Comparison of ENCODE assay signal across 8 cellular contexts in the genomic region with DNA sequence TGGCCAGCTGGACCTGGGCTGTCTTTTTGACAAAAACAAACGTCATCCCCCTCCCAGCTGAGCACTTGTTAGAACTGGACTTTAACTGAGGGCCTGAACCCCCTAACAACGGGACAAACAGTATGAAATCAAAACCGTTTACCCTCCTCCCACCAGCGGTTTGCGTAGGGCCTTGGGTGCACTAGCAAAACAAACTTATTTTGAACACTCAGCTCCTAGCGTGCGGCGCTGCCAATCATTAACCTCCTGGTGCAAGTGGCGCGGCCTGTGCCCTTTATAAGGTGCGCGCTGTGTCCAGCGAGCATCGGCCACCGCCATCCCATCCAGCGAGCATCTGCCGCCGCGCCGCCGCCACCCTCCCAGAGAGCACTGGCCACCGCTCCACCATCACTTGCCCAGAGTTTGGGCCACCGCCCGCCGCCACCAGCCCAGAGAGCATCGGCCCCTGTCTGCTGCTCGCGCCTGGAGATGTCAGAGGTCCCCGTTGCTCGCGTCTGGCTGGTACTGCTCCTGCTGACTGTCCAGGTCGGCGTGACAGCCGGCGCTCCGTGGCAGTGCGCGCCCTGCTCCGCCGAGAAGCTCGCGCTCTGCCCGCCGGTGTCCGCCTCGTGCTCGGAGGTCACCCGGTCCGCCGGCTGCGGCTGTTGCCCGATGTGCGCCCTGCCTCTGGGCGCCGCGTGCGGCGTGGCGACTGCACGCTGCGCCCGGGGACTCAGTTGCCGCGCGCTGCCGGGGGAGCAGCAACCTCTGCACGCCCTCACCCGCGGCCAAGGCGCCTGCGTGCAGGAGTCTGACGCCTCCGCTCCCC. TPM values are rescaled to one million over a fixed set of nuclear protein-coding genes. Genes with fewer than 3 reads are reported as not detected.
DNase-seq lines count a peak whose midpoint lies in the region; ATAC-seq, FAIRE-seq and TF ChIP-seq lines count a peak whose summit lies in the region.

A gene (plus strand): TSS at position 304 of the 808 bp plus-strand sequence. CDS start 165 bp downstream, at position 469.

- intact Hi-C loops in endothelial cell of umbilical vein (cut with micrococcal nuclease): no loop called here

- ATAC-seq in GM19035 (IDR thresholded peaks at IDR 0.05; ENCODE audit: unreplicated experiment): no peak
- no peak for ATAC-seq in GM21423 (IDR thresholded peaks at IDR 0.05; ENCODE audit: unreplicated experiment)

- no peaks in the 10 kb centered on the region for H3K36me3 ChIP-seq in endothelial cell of umbilical vein (ENCODE audit: control insufficient read depth in 2 of 2, extremely low read depth in 1 of 2, insufficient read depth in 2 of 2, low read length in 2 of 2)

- BruUV-seq in endothelial cell of umbilical vein (replicated peaks; lab: Mats Ljungman, UMichigan): no TSS peak

- TF ChIP-seq CTCF in endothelial cell of umbilical vein (IDR thresholded peaks at IDR 0.05; ENCODE audit: extremely low read depth in 1 of 2, insufficient read depth in 1 of 2, low read depth in 1 of 2, low read length in 2 of 2): no peak

- H3K27ac ChIP-seq in endothelial cell of umbilical vein (ENCODE audit: insufficient read depth, low read depth, low read length): peak within 1 kb of the TSS; percentile 85

- CTCF ChIA-PET in endothelial cell of umbilical vein (lab: Charles Lee): interaction anchor here (1.0 to 6.1 kb wide), 6 partner anchors 11 to 1366 kb away, joined by 4 to 100 read pairs (median 6); a partner anchor contains a TSS

- no peaks in the 10 kb centered on the region for H3K9me3 ChIP-seq in endothelial cell of umbilical vein (replicated peaks; ENCODE audit: control insufficient read depth, insufficient read depth, low read length)

- dilution Hi-C loops in endothelial cell of umbilical vein (cut with MboI; ENCODE audit: extremely low pct_ligation_motif_present, low sequenced_read_pairs): no loop called here

- H2AFZ ChIP-seq in endothelial cell of umbilical vein (ENCODE audit: low read depth, low read length): peak within 1 kb of the TSS; percentile 94

- no peaks in the 10 kb centered on the region for H3K27me3 ChIP-seq in endothelial cell of umbilical vein (ENCODE audit: control insufficient read depth in 2 of 2, insufficient read depth in 2 of 2, low read length in 2 of 2)

- H3K4me1 ChIP-seq in endothelial cell of umbilical vein (ENCODE audit: control insufficient read depth, extremely low read depth, insufficient read depth, low read length): peaks cover 52% of the 10 kb centered on the region

- in situ Hi-C loops in G401 (cut with HindIII; ENCODE audit: low sequenced_read_pairs): no loop called here

- H4K20me1 ChIP-seq in endothelial cell of umbilical vein (replicated peaks; ENCODE audit: control insufficient read depth, extremely low read depth, insufficient read depth, low read length): no peaks in the 10 kb centered on the region

- DNase-seq in AG20443 (ENCODE audit: low spot score): peak; percentile 72
- DNase-seq in NCI-H146 (lab: John Stamatoyannopoulos, UW): peak; percentile 67
- peak; percentile 38 for DNase-seq in endothelial cell of umbilical vein (ENCODE audit: low read depth, low spot score)
- DNase-seq in myocyte (ENCODE audit: low read depth): peak; percentile 24
- no peak for DNase-seq in NCI-H1436 (lab: John Stamatoyannopoulos, UW)
- no peak for DNase-seq in G401 (ENCODE audit: low spot score)

- H3K79me2 ChIP-seq in endothelial cell of umbilical vein (ENCODE audit: control insufficient read depth, insufficient read depth, low read length): no peaks in the 10 kb centered on the region

- FAIRE-seq in endothelial cell of umbilical vein (lab: Jason Lieb, UNC): no peak

- H3K4me2 ChIP-seq in endothelial cell of umbilical vein (ENCODE audit: insufficient read depth, low read length): peak within 1 kb of the TSS; percentile 80

- H3K4me3 ChIP-seq in endothelial cell of umbilical vein (replicated peaks in 1 of 3; ENCODE audit: insufficient read depth in 1 of 3, low read depth in 1 of 3, low read length in 3 of 3): peak within 1 kb of the TSS in 2 of 3 experiments; percentile 14 to 43

- POLR2A ChIA-PET in endothelial cell of umbilical vein (lab: Charles Lee): no interaction called here

- peak within 1 kb of the TSS; percentile 59 for H3K9ac ChIP-seq in endothelial cell of umbilical vein (replicated peaks; ENCODE audit: extremely low read depth, insufficient read depth, low read length)

- H3K9me1 ChIP-seq in endothelial cell of umbilical vein (replicated peaks; ENCODE audit: control insufficient read depth, extremely low read depth, insufficient read depth, low read length): no peaks in the 10 kb centered on the region

- TF ChIP-seq POLR2A in endothelial cell of umbilical vein (IDR thresholded peaks at IDR 0.05; ENCODE audit: low read depth, low read length): no peak

TF ChIP-seq in endothelial cell of umbilical vein, 7 proteins besides CTCF, POLR2A, EP300 and RAD21:
- TF ChIP-seq FOS (IDR thresholded peaks at IDR 0.05; ENCODE audit: borderline replicate concordance, insufficient read depth, low read length) (no peak), POLR2AphosphoS5 (IDR thresholded peaks at IDR 0.05; ENCODE audit: insufficient read depth, low read depth, low read length) (no peak), GATA2 (IDR thresholded peaks at IDR 0.05; ENCODE audit: insufficient read depth, insufficient read length, low read depth, low read length) (no peak), MYC (IDR thresholded peaks at IDR 0.05; ENCODE audit: low read depth, low read length) (no peak), JUN (IDR thresholded peaks at IDR 0.05; ENCODE audit: borderline replicate concordance, insufficient read depth, insufficient read length, low read depth) (no peak), EZH2 (IDR thresholded peaks at IDR 0.05; ENCODE audit: borderline replicate concordance, low read depth, low read length, severe bottlenecking) (no peak)
- TF ChIP-seq, protein P1, sequence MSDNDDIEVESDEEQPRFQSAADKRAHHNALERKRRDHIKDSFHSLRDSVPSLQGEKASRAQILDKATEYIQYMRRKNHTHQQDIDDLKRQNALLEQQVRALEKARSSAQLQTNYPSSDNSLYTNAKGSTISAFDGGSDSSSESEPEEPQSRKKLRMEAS (IDR thresholded peaks at IDR 0.05; ENCODE audit: insufficient read depth, insufficient read length): no peak

RNA-seq across cellular contexts. Expression of the gene that starts here (rescaled TPM):
- 2.3 and 4.0 TPM in 2 replicates for total RNA-seq in endothelial cell of umbilical vein
- polyA plus RNA-seq in endothelial cell of umbilical vein: 0.56 and 0.57 TPM in 2 replicates
- polyA plus RNA-seq in endothelial cell of umbilical vein (2011; cell fraction: cytosol; rRNA removed): 0.76 and 0.97 TPM in 2 replicates
- polyA plus RNA-seq in endothelial cell of umbilical vein (2011; cell fraction: nucleus; rRNA removed): 1.2 TPM in 2 replicates
- polyA plus RNA-seq in endothelial cell of umbilical vein (2012): 4.4 and 7.2 TPM in 2 replicates
- 0.27 TPM in 1 of 2 replicates, not detected in the other for polyA minus RNA-seq in endothelial cell of umbilical vein
- not detected for polyA minus RNA-seq in endothelial cell of umbilical vein (2011; cell fraction: cytosol; rRNA and poly(A)+ RNA removed)
- 0.53 and 0.58 TPM in 2 replicates for polyA minus RNA-seq in endothelial cell of umbilical vein (2011; cell fraction: nucleus; rRNA and poly(A)+ RNA removed)
- not detected in 2 replicates for total RNA-seq in myocyte
- 1.0 TPM for polyA plus RNA-seq in myocyte (2012)
- total RNA-seq in G401 (2014; rRNA removed; shearing (Covaris generic)): not detected in 2 replicates

Comparison
In these comparisons a context has a peak if more than half of its experiments do, and no peak if none do; other contexts are left out.
1. DNase-seq: peak in AG20443 (single experiment), NCI-H146 (single experiment), endothelial cell of umbilical vein (single experiment) and myocyte (single experiment); none in NCI-H1436 (single experiment) and G401 (single experiment).